11 cellular contexts compared by ENCODE assay signal in the genomic region with DNA sequence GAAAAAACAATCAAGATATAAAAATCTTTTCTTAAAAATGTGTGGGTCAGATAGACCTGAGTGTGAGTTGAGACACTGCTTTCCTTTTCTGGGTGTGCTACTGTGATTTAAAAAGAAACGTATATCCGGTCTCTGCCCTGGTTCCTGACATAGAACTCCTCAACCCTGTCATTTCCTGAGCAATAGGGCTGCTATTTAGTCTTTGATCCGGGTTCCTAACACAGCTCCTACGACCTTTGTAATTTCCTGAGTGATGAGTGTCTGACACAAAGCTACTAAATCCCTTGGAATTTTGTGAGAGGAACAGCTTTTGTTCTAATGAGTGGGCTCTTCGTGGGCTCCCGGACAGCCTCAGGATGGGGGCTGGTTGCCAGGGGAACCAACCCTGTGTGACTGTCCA.
DNase-seq lines count a peak whose midpoint lies in the region; ATAC-seq and TF ChIP-seq lines count a peak whose summit lies in the region.
"Had no signal": no experiment of that assay in that cellular context is flagged by ENCODE, and none has a peak within 500 bp of the region (broad histone marks: within the 10 kb centered on the region; RNA-seq: fewer than 3 reads in every experiment).

No MANE protein-coding gene starts in this region.

- no peak overlapping the region for H3K4me3 ChIP-seq in brain microvascular endothelial cell (ENCODE audit: low read depth, low read length)

- no peaks in the 10 kb centered on the region for H3K36me3 ChIP-seq in brain microvascular endothelial cell (replicated peaks)

- no peak for DNase-seq in CD4-positive, alpha-beta T cell
- peak; percentile 45 for DNase-seq in HS-5 (ENCODE audit: low read depth)
- peak; percentile 37 for DNase-seq in brain microvascular endothelial cell
- DNase-seq in left lobe of liver (ENCODE audit: low spot score): no peak
- DNase-seq in NCI-H69 (lab: John Stamatoyannopoulos, UW): no peak
- DNase-seq in NCI-H1436 treated with DMSO at 0.1 percent for 48 hours (lab: John Stamatoyannopoulos, UW): no peak
- DNase-seq: GOT3, NCI-H1417 treated with DMSO at 0.1 percent for 48 hours had no signal

- no peaks in the 10 kb centered on the region for H3K27me3 ChIP-seq in CD4-positive, alpha-beta T cell (ENCODE audit: control insufficient read depth, insufficient read depth, low read length)
- no peaks in the 10 kb centered on the region for H3K27me3 ChIP-seq in brain microvascular endothelial cell (replicated peaks)

- no peaks in the 10 kb centered on the region for H3K9me3 Mint-ChIP-seq in CD4-positive, alpha-beta T cell
- H3K9me3 Mint-ChIP-seq: memory B cell had no signal

- H3K27me3 Mint-ChIP-seq in CD4-positive, alpha-beta T cell: no peaks in the 10 kb centered on the region
- H3K27me3 Mint-ChIP-seq: memory B cell had no signal

- intact Hi-C loops in CD4-positive, alpha-beta T cell (cut with DNase I, micrococcal nuclease): no loop called here

- CTCF ChIA-PET in CD4-positive, alpha-beta T cell (lab: Charles Lee): interaction anchor here (0.6 kb wide), 1 partner anchor 57 kb away, joined by 3 read pairs; no protein-coding TSS in a partner anchor

- H3K4me3 Mint-ChIP-seq in CD4-positive, alpha-beta T cell: peak overlapping the region; percentile 3
- H3K4me3 Mint-ChIP-seq: memory B cell had no signal

- peaks cover 8% of the 10 kb centered on the region for H3K36me3 Mint-ChIP-seq in CD4-positive, alpha-beta T cell (ENCODE audit: low read depth)

- in situ Hi-C loops in brain microvascular endothelial cell (cut with HindIII; ENCODE audit: low pct_ligation_motif_present, low sequenced_read_pairs): no loop called here

- peaks cover 22% of the 10 kb centered on the region for H3K4me1 Mint-ChIP-seq in CD4-positive, alpha-beta T cell (ENCODE audit: low read depth)

- no peak for TF ChIP-seq CTCF in CD4-positive, alpha-beta T cell (IDR thresholded peaks at IDR 0.05)
- no peak for TF ChIP-seq CTCF in brain microvascular endothelial cell (IDR thresholded peaks at IDR 0.05; ENCODE audit: low read depth, low read length, missing control alignments)

- H3K27ac Mint-ChIP-seq in CD4-positive, alpha-beta T cell: peak overlapping the region; percentile 80

- peak overlapping the region; percentile 15 for H3K27ac ChIP-seq in CD4-positive, alpha-beta T cell (ENCODE audit: low read depth, low read length)
- peak overlapping the region; percentile 16 for H3K27ac ChIP-seq in brain microvascular endothelial cell

- POLR2A ChIA-PET in CD4-positive, alpha-beta T cell (lab: Charles Lee): interaction anchor here (1.0 kb wide), 1 partner anchor 240 kb away, joined by 3 read pairs; no protein-coding TSS in a partner anchor

- no peaks in the 10 kb centered on the region for H3K9me3 ChIP-seq in CD4-positive, alpha-beta T cell (ENCODE audit: control insufficient read depth, low read length)

- peak; percentile 95 for ATAC-seq in CD4-positive, alpha-beta T cell (ENCODE audit: poor library complexity)
- ATAC-seq in left lobe of liver (peak; percentile 41), HG03159 (IDR thresholded peaks at IDR 0.05; ENCODE audit: unreplicated experiment) (no peak), HG03095 (IDR thresholded peaks at IDR 0.05; ENCODE audit: unreplicated experiment) (no peak)

Comparison
In these comparisons a context has a peak if more than half of its experiments do, and no peak if none do; other contexts are left out.
1. ATAC-seq: peak in CD4-positive, alpha-beta T cell (single experiment) and left lobe of liver (single experiment); none in HG03159 (single experiment) and HG03095 (single experiment).
2. DNase-seq: peak in HS-5 (single experiment) and brain microvascular endothelial cell (single experiment); none in CD4-positive, alpha-beta T cell (0 of 10), left lobe of liver (single experiment), NCI-H69 (single experiment) and NCI-H1436 treated with DMSO at 0.1 percent for 48 hours (single experiment).